In the genomic region with DNA sequence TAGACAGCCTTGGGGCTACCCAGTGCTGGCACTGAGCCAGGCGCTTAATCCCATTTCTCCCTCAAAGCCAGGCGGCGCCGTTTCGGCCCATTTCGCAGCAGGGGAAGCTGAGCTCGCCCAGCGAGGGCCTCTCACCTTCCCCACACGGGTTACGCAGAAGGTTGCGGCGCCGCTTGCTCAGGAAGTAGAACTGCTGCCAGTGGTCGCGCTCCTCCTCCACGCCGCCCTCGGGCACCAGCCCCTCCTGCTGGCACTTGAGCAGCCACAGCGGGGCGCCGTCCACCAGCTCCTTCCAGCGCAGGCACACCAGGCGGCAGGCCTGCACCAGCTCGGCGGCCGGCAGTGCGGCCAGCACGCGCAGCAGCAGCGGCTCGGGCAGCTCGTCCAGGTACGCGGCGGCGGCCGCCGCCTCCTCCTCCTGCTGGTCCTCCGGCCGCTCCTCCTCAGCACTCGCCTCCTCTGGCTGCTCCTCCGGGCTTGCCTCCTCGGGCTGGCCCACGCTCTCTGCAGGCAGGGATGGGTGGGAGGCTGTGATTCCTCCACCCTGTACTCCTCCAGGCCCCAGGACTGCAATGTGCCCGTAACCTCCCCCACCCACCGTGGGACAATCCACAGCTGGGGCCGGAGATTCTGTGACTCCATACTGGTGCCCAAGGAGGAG, we compare ENCODE assay signal across 8 cellular contexts.
DNase-seq lines count a peak whose midpoint lies in the region; ATAC-seq lines count a peak whose summit lies in the region.

No MANE protein-coding gene starts in this region.

- peaks cover 21% of the 10 kb centered on the region for H3K4me1 Mint-ChIP-seq in central memory CD8-positive, alpha-beta T cell

- H3K9me3 Mint-ChIP-seq in central memory CD8-positive, alpha-beta T cell = no peaks in the 10 kb centered on the region

- peaks cover 3% of the 10 kb centered on the region for H3K36me3 Mint-ChIP-seq in central memory CD8-positive, alpha-beta T cell (ENCODE audit: insufficient read depth)

- H3K4me3 Mint-ChIP-seq in central memory CD8-positive, alpha-beta T cell = peak overlapping the region; percentile 84

- no peaks in the 10 kb centered on the region for H3K27me3 Mint-ChIP-seq in central memory CD8-positive, alpha-beta T cell

- peak; percentile 46 for DNase-seq in GDM1 (lab: John Stamatoyannopoulos, UW)
- DNase-seq in NCI-H146 (lab: John Stamatoyannopoulos, UW) = peak; percentile 79
- DNase-seq in activated CD4-positive, CD25-positive, alpha-beta regulatory T cell treated with anti-CD3 and anti-CD28 coated beads, Interleukin-2, amount 50 U/mL, for 72 hours = peak; percentile 73
- DNase-seq in central memory CD8-positive, alpha-beta T cell (ENCODE audit: low spot score in 2 of 2) = peak; percentile 76 to 80
- peak; percentile 79 for DNase-seq in kidney tubule cell (ENCODE audit: low spot score)
- DNase-seq in stimulated activated CD4-positive, alpha-beta T cell treated with anti-CD3 and anti-CD28 coated beads, Interleukin-2, amount 100 ng/mL, for 48 hours = peak; percentile 67 to 74

- ATAC-seq in central memory CD8-positive, alpha-beta T cell (replicated peaks; ENCODE audit: extremely low read depth, poor library complexity, severe bottlenecking) = peak; percentile 88
- ATAC-seq in GM21786 (IDR thresholded peaks at IDR 0.05; ENCODE audit: unreplicated experiment) = no peak
- no peak for ATAC-seq in GM19328 (IDR thresholded peaks at IDR 0.05; ENCODE audit: unreplicated experiment)

- H3K27ac Mint-ChIP-seq in central memory CD8-positive, alpha-beta T cell (ENCODE audit: low read depth) = peak overlapping the region; percentile 78
